ENCODE assay signal across 1 cellular context in genomic region chr5:39201160-39201794, GRCh38.
TF ChIP-seq lines count a peak whose summit lies in the region.

No MANE protein-coding gene starts in this region.

TF ChIP-seq in K562, 482 proteins besides CTCF, POLR2A, EP300 and RAD21 (continued from another document):
- TF ChIP-seq ZBTB12 (CRISPR knock-in tag; IDR thresholded peaks at IDR 0.05) (no peak), ZNF354B (CRISPR knock-in tag; IDR thresholded peaks at IDR 0.05) (no peak), MCM7 (IDR thresholded peaks at IDR 0.05) (no peak), LCOR (CRISPR knock-in tag; IDR thresholded peaks at IDR 0.05) (peak; percentile 56; the same call in 1 of the 2 replicates), E2F8 (IDR thresholded peaks at IDR 0.05; ENCODE audit: low read depth, partially characterized antibody) (no peak), TARDBP (IDR thresholded peaks at IDR 0.05) (no peak), NR2F6 (CRISPR knock-in tag; IDR thresholded peaks at IDR 0.05) (no peak), HLTF (IDR thresholded peaks at IDR 0.05) (no peak)
